In the genomic region with DNA sequence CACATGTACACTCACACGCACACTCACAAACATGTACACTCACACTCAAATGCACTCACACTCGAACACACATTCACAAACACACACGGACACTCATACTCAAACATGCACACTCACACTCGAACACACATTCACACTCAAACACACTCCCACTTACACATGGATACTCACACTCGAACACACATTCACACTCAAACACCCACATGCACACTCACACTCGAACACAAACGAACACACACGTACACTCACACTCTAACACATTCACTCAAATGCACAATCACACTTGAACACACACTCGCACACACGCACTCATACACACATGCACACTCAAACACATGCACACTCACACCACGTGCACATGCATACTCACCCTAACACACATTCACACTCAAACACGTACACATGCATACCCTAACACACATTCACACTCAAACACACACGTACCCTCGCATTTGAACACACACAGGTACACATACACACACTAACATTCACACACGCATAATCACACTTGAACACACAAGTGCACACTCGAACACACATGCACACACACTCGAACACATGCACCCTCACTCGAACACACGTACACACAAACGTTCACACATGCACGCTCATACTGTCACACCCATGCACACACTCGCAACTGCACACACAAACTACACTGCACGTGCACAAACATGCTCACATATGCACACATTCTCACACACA, we compare ENCODE assay signal across 2 cellular contexts.
TF ChIP-seq lines count a peak whose summit lies in the region.

No MANE protein-coding gene starts in this region.

TF ChIP-seq in HEK293, 187 proteins besides CTCF, POLR2A, EP300 and RAD21 (continued from another document):
- TF ChIP-seq, protein P1, sequence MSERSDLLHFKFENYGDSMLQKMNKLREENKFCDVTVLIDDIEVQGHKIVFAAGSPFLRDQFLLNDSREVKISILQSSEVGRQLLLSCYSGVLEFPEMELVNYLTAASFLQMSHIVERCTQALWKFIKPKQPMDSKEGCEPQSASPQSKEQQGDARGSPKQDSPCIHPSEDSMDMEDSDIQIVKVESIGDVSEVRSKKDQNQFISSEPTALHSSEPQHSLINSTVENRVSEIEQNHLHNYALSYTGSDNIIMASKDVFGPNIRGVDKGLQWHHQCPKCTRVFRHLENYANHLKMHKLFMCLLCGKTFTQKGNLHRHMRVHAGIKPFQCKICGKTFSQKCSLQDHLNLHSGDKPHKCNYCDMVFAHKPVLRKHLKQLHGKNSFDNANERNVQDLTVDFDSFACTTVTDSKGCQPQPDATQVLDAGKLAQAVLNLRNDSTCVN (tag by site-specific recombination; optimal IDR thresholded peaks at IDR 0.05), result no peak
- TF ChIP-seq, protein P2, sequence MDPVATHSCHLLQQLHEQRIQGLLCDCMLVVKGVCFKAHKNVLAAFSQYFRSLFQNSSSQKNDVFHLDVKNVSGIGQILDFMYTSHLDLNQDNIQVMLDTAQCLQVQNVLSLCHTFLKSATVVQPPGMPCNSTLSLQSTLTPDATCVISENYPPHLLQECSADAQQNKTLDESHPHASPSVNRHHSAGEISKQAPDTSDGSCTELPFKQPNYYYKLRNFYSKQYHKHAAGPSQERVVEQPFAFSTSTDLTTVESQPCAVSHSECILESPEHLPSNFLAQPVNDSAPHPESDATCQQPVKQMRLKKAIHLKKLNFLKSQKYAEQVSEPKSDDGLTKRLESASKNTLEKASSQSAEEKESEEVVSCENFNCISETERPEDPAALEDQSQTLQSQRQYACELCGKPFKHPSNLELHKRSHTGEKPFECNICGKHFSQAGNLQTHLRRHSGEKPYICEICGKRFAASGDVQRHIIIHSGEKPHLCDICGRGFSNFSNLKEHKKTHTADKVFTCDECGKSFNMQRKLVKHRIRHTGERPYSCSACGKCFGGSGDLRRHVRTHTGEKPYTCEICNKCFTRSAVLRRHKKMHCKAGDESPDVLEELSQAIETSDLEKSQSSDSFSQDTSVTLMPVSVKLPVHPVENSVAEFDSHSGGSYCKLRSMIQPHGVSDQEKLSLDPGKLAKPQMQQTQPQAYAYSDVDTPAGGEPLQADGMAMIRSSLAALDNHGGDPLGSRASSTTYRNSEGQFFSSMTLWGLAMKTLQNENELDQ (tag by site-specific recombination; IDR thresholded peaks at IDR 0.05; ENCODE audit: low read depth), result no peak
- TF ChIP-seq, protein P3, sequence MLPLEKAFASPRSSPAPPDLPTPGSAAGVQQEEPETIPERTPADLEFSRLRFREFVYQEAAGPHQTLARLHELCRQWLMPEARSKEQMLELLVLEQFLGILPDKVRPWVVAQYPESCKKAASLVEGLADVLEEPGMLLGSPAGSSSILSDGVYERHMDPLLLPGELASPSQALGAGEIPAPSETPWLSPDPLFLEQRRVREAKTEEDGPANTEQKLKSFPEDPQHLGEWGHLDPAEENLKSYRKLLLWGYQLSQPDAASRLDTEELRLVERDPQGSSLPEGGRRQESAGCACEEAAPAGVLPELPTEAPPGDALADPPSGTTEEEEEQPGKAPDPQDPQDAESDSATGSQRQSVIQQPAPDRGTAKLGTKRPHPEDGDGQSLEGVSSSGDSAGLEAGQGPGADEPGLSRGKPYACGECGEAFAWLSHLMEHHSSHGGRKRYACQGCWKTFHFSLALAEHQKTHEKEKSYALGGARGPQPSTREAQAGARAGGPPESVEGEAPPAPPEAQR (tag by site-specific recombination; IDR thresholded peaks at IDR 0.05), result no peak
- TF ChIP-seq ZSCAN30 (tag by site-specific recombination; IDR thresholded peaks at IDR 0.05), result no peak
- TF ChIP-seq, protein P4, sequence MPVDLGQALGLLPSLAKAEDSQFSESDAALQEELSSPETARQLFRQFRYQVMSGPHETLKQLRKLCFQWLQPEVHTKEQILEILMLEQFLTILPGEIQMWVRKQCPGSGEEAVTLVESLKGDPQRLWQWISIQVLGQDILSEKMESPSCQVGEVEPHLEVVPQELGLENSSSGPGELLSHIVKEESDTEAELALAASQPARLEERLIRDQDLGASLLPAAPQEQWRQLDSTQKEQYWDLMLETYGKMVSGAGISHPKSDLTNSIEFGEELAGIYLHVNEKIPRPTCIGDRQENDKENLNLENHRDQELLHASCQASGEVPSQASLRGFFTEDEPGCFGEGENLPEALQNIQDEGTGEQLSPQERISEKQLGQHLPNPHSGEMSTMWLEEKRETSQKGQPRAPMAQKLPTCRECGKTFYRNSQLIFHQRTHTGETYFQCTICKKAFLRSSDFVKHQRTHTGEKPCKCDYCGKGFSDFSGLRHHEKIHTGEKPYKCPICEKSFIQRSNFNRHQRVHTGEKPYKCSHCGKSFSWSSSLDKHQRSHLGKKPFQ (tag by site-specific recombination; IDR thresholded peaks at IDR 0.05), result peak; percentile 84
- TF ChIP-seq ZNF529 (tag by site-specific recombination; IDR thresholded peaks at IDR 0.05; ENCODE audit: insufficient replicate concordance), result no peak
- no peak for TF ChIP-seq ZNF624 (tag by site-specific recombination; IDR thresholded peaks at IDR 0.05)
- TF ChIP-seq, protein P5, sequence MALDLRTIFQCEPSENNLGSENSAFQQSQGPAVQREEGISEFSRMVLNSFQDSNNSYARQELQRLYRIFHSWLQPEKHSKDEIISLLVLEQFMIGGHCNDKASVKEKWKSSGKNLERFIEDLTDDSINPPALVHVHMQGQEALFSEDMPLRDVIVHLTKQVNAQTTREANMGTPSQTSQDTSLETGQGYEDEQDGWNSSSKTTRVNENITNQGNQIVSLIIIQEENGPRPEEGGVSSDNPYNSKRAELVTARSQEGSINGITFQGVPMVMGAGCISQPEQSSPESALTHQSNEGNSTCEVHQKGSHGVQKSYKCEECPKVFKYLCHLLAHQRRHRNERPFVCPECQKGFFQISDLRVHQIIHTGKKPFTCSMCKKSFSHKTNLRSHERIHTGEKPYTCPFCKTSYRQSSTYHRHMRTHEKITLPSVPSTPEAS (tag by site-specific recombination; IDR thresholded peaks at IDR 0.05), result peak; percentile 12; the same call in 1 of the 2 replicates
- no peak for TF ChIP-seq ZNF501 (tag by site-specific recombination; IDR thresholded peaks at IDR 0.05)
- TF ChIP-seq WT1 (tag by site-specific recombination; IDR thresholded peaks at IDR 0.05), result no peak
- TF ChIP-seq GLI4 (tag by site-specific recombination; IDR thresholded peaks at IDR 0.05), result no peak
- 0 out of 2 replicates have a peak, but pooled peaks have one; percentile 8 for TF ChIP-seq ZNF621 (tag by site-specific recombination; IDR thresholded peaks at IDR 0.05)
- TF ChIP-seq ZNF423 (tag by site-specific recombination; IDR thresholded peaks at IDR 0.05), result no peak
- 0 out of 2 replicates have a peak, but pooled peaks have one; percentile 49 for TF ChIP-seq ZNF239 (tag by site-specific recombination; IDR thresholded peaks at IDR 0.05)
TF ChIP-seq in HEK293: peak in this region for 5.

TF ChIP-seq in WTC11, 78 proteins besides CTCF, POLR2A, EP300 and RAD21 (continued from another document):
- TF ChIP-seq, protein P6, sequence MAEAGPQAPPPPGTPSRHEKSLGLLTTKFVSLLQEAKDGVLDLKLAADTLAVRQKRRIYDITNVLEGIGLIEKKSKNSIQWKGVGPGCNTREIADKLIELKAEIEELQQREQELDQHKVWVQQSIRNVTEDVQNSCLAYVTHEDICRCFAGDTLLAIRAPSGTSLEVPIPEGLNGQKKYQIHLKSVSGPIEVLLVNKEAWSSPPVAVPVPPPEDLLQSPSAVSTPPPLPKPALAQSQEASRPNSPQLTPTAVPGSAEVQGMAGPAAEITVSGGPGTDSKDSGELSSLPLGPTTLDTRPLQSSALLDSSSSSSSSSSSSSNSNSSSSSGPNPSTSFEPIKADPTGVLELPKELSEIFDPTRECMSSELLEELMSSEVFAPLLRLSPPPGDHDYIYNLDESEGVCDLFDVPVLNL (CRISPR knock-in tag; IDR thresholded peaks at IDR 0.05; ENCODE audit: borderline replicate concordance, low read depth), result no peak
